22 cellular contexts compared by ENCODE assay signal in the genomic region with DNA sequence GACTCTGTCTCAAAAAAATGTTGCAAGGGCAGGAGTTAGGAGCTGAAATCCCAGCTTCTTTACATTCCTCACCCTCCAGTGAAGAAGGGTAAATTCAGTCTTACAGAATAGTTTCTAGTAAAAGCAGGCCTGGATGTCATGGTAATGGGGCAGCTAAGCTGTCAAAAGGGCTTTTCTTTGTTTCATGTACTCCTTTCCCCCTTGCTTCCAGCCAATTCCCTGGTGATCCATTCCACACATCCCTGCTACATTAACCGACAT. TPM values are rescaled to one million over a fixed set of nuclear protein-coding genes. Genes with fewer than 3 reads are reported as not detected.
A peak's percentile ranks its signal among the peaks of the same experiment; 100 is the strongest.
DNase-seq lines count a peak whose midpoint lies in the region; FAIRE-seq and TF ChIP-seq lines count a peak whose summit lies in the region.
"Had no signal": no experiment of that assay in that cellular context is flagged by ENCODE, and none has a peak within 500 bp of the region (broad histone marks: within the 10 kb centered on the region; RNA-seq: fewer than 3 reads in every experiment).

No MANE protein-coding gene starts in this region.

- H3K79me1 ChIP-seq in trophoblast cell (ENCODE audit: low read length) = no peaks in the 10 kb centered on the region

- peak overlapping the region; percentile 7; the same call in 1 of the 2 replicates for H3K4me2 ChIP-seq in PC-9
- H3K4me2 ChIP-seq in trophoblast cell (ENCODE audit: low read length) = no peak overlapping the region
- H3K4me2 ChIP-seq: KMS-11 had no signal

- no peak overlapping the region for H2BK120ac ChIP-seq in trophoblast cell (ENCODE audit: insufficient read depth, low read length, poor library complexity)

- H3K4me1 Mint-ChIP-seq in Calu3 (ENCODE audit: low read depth, unreplicated experiment) = peaks cover 58% of the 10 kb centered on the region

- H3K27me3 ChIP-seq in PC-9 (ENCODE audit: insufficient read depth, low read depth) (no peaks in the 10 kb centered on the region), esophagus squamous epithelium (no peaks in the 10 kb centered on the region), trophoblast cell (ENCODE audit: insufficient read depth, low read length) (no peaks in the 10 kb centered on the region)
- H3K27me3 ChIP-seq: SJSA1 had no signal

- CTCF ChIA-PET in Calu3 (lab: Charles Lee) (no interaction called here), PC-9 (lab: Charles Lee) (no interaction called here)

- no peaks in the 10 kb centered on the region for H3K9me3 Mint-ChIP-seq in Calu3 (ENCODE audit: low read depth, unreplicated experiment)
- H3K9me3 Mint-ChIP-seq: CD4-positive, alpha-beta T cell had no signal

- no peak overlapping the region for H3K14ac ChIP-seq in trophoblast cell (ENCODE audit: low read length)

- TF ChIP-seq CTCF in Calu3 (IDR thresholded peaks at IDR 0.05; ENCODE audit: unreplicated experiment) (no peak), PC-9 (conservative IDR thresholded peaks at IDR 0.05) (no peak), esophagus squamous epithelium (IDR thresholded peaks at IDR 0.05) (no peak), coronary artery (IDR thresholded peaks at IDR 0.05) (no peak)

- H3K4ac ChIP-seq in trophoblast cell (ENCODE audit: low read depth, low read length) = no peak overlapping the region

- no peak overlapping the region for H2BK12ac ChIP-seq in trophoblast cell (ENCODE audit: low read length)

- no peak overlapping the region for H3K23ac ChIP-seq in trophoblast cell (ENCODE audit: low read length)

- POLR2A ChIA-PET in PC-9 (lab: Charles Lee; ENCODE audit: unreplicated experiment) = no interaction called here

- H3F3A ChIP-seq in PC-9 (ENCODE audit: insufficient read depth, low read depth) = peaks cover 45% of the 10 kb centered on the region

- no peak overlapping the region for H3K18ac ChIP-seq in trophoblast cell (ENCODE audit: low read length)

- no peak overlapping the region for H3K4me3 Mint-ChIP-seq in Calu3 (ENCODE audit: low read depth, unreplicated experiment)
- H3K4me3 Mint-ChIP-seq: CD4-positive, alpha-beta T cell had no signal

- H3K9me3 ChIP-seq in PC-9 (ENCODE audit: insufficient read depth, low read depth) (no peaks in the 10 kb centered on the region), esophagus squamous epithelium (no peaks in the 10 kb centered on the region), trophoblast cell (ENCODE audit: insufficient read depth, low read depth, low read length) (no peaks in the 10 kb centered on the region)
- H3K9me3 ChIP-seq: SJSA1 had no signal

- H3K36me3 ChIP-seq in PC-9 (ENCODE audit: low read depth) (peaks cover 75% of the 10 kb centered on the region), esophagus squamous epithelium (peaks cover 0 to 82% (median 3%) of the 10 kb centered on the region in 3 donors), trophoblast cell (ENCODE audit: control insufficient read depth in 1 of 2, insufficient read depth in 2 of 2, low read length in 2 of 2) (peaks cover 5 to 27% of the 10 kb centered on the region in 2 experiments)

- H3K4me1 ChIP-seq in PC-9 (replicated peaks; ENCODE audit: insufficient read depth) = peaks cover 42% of the 10 kb centered on the region
- H3K4me1 ChIP-seq in esophagus squamous epithelium = peaks cover 6 to 51% (median 18%) of the 10 kb centered on the region in 3 donors
- peaks cover 3 to 4% of the 10 kb centered on the region in 2 experiments for H3K4me1 ChIP-seq in trophoblast cell (ENCODE audit: control insufficient read depth in 1 of 2, insufficient read depth in 2 of 2, low read length in 2 of 2)

- TF ChIP-seq POLR2A in esophagus squamous epithelium (IDR thresholded peaks at IDR 0.05) = no peak
- no peak for TF ChIP-seq POLR2A in GM12892 (IDR thresholded peaks at IDR 0.05; ENCODE audit: low read depth, low read length)

- H3K79me2 ChIP-seq in PC-9 (ENCODE audit: low read depth) = peaks cover 98% of the 10 kb centered on the region
- H3K79me2 ChIP-seq in trophoblast cell (ENCODE audit: control insufficient read depth, insufficient read depth, low read length, poor library complexity) = no peaks in the 10 kb centered on the region

- DNase-seq in Calu3 (no peak), PC-9 (no peak), esophagus squamous epithelium (lab: John Stamatoyannopoulos, UW) (no peak), trophoblast cell (peak in 1 of 2 donors; percentile 79), GM12892 (ENCODE audit: insufficient read length) (no peak), epidermal melanocyte (ENCODE audit: insufficient read length, low spot score) (no peak), coronary artery (ENCODE audit: low spot score) (no peak)
- DNase-seq: ACHN; AML-193; CD4-positive, alpha-beta T cell; DMS79 treated with DMSO at 0.1 percent for 48 hours; NCI-H1048; NCI-H1436 treated with DMSO at 0.1 percent for 48 hours; NCI-H2029 treated with DMSO at 0.1 percent for 48 hours; NCI-H2171 treated with DMSO at 0.1 percent for 48 hours; NCI-H748 treated with DMSO at 0.1 percent for 48 hours had no signal

- peaks cover 43% of the 10 kb centered on the region for H3K36me3 Mint-ChIP-seq in Calu3 (ENCODE audit: insufficient read depth, unreplicated experiment)

- H4K8ac ChIP-seq in trophoblast cell (ENCODE audit: low read depth, low read length) = no peak overlapping the region

- BruUV-seq in Calu3 (replicated peaks; lab: Mats Ljungman, UMichigan) (no TSS peak), PC-9 (replicated peaks; lab: Mats Ljungman, UMichigan) (no TSS peak)

- H3K4me3 ChIP-seq in PC-9 (no peak overlapping the region), esophagus squamous epithelium (no peak overlapping the region), trophoblast cell (ENCODE audit: low read depth, low read length) (no peak overlapping the region), coronary artery (no peak overlapping the region)
- H3K4me3 ChIP-seq: SJSA1 had no signal

- H3K9ac ChIP-seq in trophoblast cell (ENCODE audit: low read length) = no peak overlapping the region
- H3K9ac ChIP-seq: KMS-11 had no signal

- no peak overlapping the region for H2AK5ac ChIP-seq in trophoblast cell (ENCODE audit: low read length)

- intact Hi-C loops in Calu3 (cut with micrococcal nuclease; ENCODE audit: unreplicated experiment) = no loop called here
- intact Hi-C loops in PC-9 (cut with micrococcal nuclease; ENCODE audit: unreplicated experiment) = no loop called here
- intact Hi-C loops in esophagus squamous epithelium (cut with DNase I) = no loop called here

- 72 to 81% methylated on average over 1 of the region's 1 CpG for WGBS in esophagus squamous epithelium, 2 donors
- WGBS in trophoblast cell (ENCODE audit: extremely low coverage, insufficient coverage, insufficient read length) = no CpG with 5 or more reads among the region's 1 CpG

- no peak overlapping the region for H4K12ac ChIP-seq in trophoblast cell (ENCODE audit: low read depth, low read length)

- H3K27ac ChIP-seq in PC-9 (peak overlapping the region; percentile 41), esophagus squamous epithelium (peak overlapping the region; percentile 0 to 72 (median 47)), trophoblast cell (ENCODE audit: low read depth, low read length) (peak overlapping the region; percentile 23), coronary artery (no peak overlapping the region)
- H3K27ac ChIP-seq: SJSA1 had no signal

- peaks cover 23% of the 10 kb centered on the region for H4K20me1 ChIP-seq in PC-9 (ENCODE audit: insufficient read depth)

- peak overlapping the region; percentile 57 for H3K27ac Mint-ChIP-seq in Calu3 (ENCODE audit: unreplicated experiment)
- H3K27ac Mint-ChIP-seq: CD4-positive, alpha-beta T cell had no signal

- H3K27me3 Mint-ChIP-seq in Calu3 (ENCODE audit: unreplicated experiment) = no peaks in the 10 kb centered on the region
- H3K27me3 Mint-ChIP-seq: CD4-positive, alpha-beta T cell had no signal

- no peak overlapping the region for H4K91ac ChIP-seq in trophoblast cell (ENCODE audit: low read depth, low read length)

- H2BK5ac ChIP-seq in trophoblast cell (ENCODE audit: low read depth, low read length, poor library complexity) = no peak overlapping the region

- no peak for FAIRE-seq in GM12892 (lab: Jason Lieb, UNC)
- FAIRE-seq: D721Med, G401.6, H1 had no signal

- H2AFZ ChIP-seq in PC-9 (no peak overlapping the region), trophoblast cell (ENCODE audit: insufficient read depth, low read length, poor library complexity) (no peak overlapping the region)

- H3K9me2 ChIP-seq in PC-9 (ENCODE audit: insufficient read depth) = no peaks in the 10 kb centered on the region

RNA-seq across cellular contexts. Expression of a gene that starts 36.1 kb away (rescaled TPM):
- total RNA-seq in Calu3 (2022) = 123 and 126 TPM in 2 replicates
- total RNA-seq in PC-9 (2021) = 201 and 202 TPM in 2 replicates
- total RNA-seq in esophagus squamous epithelium = 10 to 100 TPM; 37.1 to 82.6 (median 54.4) TPM
- polyA plus RNA-seq in trophoblast cell (2013) = 145 and 153 TPM in 2 replicates
- polyA plus RNA-seq in GM12892 (2012; ENCODE audit: missing spikeins) = 41.4 TPM

RNA-seq across cellular contexts. Expression of a gene that starts 43.7 kb away (rescaled TPM):
- not detected in 2 replicates for total RNA-seq in Calu3 (2022)
- 1.0 and 1.2 TPM in 2 replicates for total RNA-seq in PC-9 (2021)
- under 1 TPM in 1 of 4 donors, not detected in 3; 0.19 TPM for total RNA-seq in esophagus squamous epithelium
- polyA plus RNA-seq in trophoblast cell (2013) = 0.16 and 0.26 TPM in 2 replicates
- polyA plus RNA-seq in GM12892 (2012; ENCODE audit: missing spikeins) = not detected
- total RNA-seq: M059J, SJSA1 had no signal

Comparison
In these comparisons a context has a peak if more than half of its experiments do, and no peak if none do; other contexts are left out.
1. H3K27ac ChIP-seq: peak in PC-9 (single experiment), esophagus squamous epithelium (4 of 4) and trophoblast cell (single experiment); none in coronary artery (0 of 2).